In the genomic region with DNA sequence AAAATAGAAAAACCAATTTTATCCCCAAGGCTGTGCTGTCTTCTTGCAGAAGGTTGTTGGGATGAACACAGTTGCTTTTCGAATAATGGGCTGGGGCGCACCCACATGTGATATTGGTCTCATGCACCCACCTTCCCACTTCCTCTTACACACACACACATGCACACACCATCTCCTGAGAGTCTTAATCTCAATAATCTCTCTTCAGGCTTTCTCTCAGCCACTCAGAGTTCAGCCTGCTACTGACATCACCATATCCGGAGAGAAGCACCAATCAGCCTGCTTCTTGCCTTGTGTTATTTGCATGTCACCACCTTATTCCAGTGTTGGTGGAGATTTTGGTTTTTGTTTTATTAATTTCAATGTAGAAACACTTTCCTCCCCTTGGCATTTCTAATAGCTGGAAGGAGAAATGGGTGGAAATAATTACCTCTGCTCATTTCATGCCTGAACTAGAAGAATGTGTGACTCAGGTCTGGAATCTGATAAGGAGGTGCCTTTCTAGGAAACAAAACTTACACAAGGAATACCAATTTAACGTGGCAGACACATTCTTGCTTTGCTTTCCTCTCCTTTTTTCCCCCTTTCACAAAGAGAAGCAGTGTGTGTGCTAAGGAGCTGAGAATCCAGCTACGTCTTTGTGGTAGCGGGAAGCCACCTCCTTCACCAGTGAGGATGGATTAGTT, we compare ENCODE assay signal across 14 cellular contexts.
A peak's percentile ranks its signal among the peaks of the same experiment; 100 is the strongest.
DNase-seq lines count a peak whose midpoint lies in the region; ATAC-seq, FAIRE-seq and TF ChIP-seq lines count a peak whose summit lies in the region.
"Had no signal": no experiment of that assay in that cellular context is flagged by ENCODE, and none has a peak within 500 bp of the region (broad histone marks: within the 10 kb centered on the region; RNA-seq: fewer than 3 reads in every experiment).

No MANE protein-coding gene starts in this region.

- H3K9ac ChIP-seq in K562 (ENCODE audit: insufficient read depth in 1 of 2, low read depth in 2 of 2, low read length in 2 of 2) = no peak overlapping the region

- H3K27ac Mint-ChIP-seq in activated CD8-positive, alpha-beta memory T cell treated with anti-CD3 and anti-CD28 coated beads, Interleukin-2, amount 10 ng/mL, durations not matched to agents 7 days and 5 days = peak overlapping the region; percentile 56

- no peaks in the 10 kb centered on the region for H3K9me1 ChIP-seq in K562 (ENCODE audit: control insufficient read depth, insufficient read depth, low read length)

- in situ Hi-C loops in K562 (cut with MboI) = no loop called here

- no peak overlapping the region for H3K4me3 Mint-ChIP-seq in activated CD8-positive, alpha-beta memory T cell treated with anti-CD3 and anti-CD28 coated beads, Interleukin-2, amount 10 ng/mL, durations not matched to agents 7 days and 5 days

- WGBS in K562 (ENCODE audit: insufficient coverage, low coverage, missing lambda C conversion rate) = 7% methylated on average over 6 of the region's 6 CpGs

- no peaks in the 10 kb centered on the region for H3K36me3 ChIP-seq in K562 (ENCODE audit: control insufficient read depth, insufficient read depth, low read length)
- H3K36me3 ChIP-seq: upper lobe of left lung had no signal

- H3K9me3 ChIP-seq in K562 (replicated peaks; ENCODE audit: control insufficient read depth, insufficient read depth, low read depth, low read length) = no peaks in the 10 kb centered on the region
- H3K9me3 ChIP-seq: upper lobe of left lung had no signal

- no peaks in the 10 kb centered on the region for H4K20me1 ChIP-seq in K562 (replicated peaks; ENCODE audit: control insufficient read depth, insufficient read depth, low read length)

- peak; percentile 53 for ATAC-seq in activated CD8-positive, alpha-beta memory T cell treated with anti-CD3 and anti-CD28 coated beads, Interleukin-2, amount 10 ng/mL, durations not matched to agents 7 days and 5 days
- ATAC-seq in K562 = peak; percentile 61; the same call in 2 of the 3 replicates
- ATAC-seq in HG03108 (IDR thresholded peaks at IDR 0.05; ENCODE audit: unreplicated experiment) = no peak
- ATAC-seq: activated CD4-positive, CD25-positive, alpha-beta regulatory T cell treated with anti-CD3 and anti-CD28 coated beads, Interleukin-2, amount 50 U/mL, for 24 hours had no signal

- H3K9me3 Mint-ChIP-seq in activated CD8-positive, alpha-beta memory T cell treated with anti-CD3 and anti-CD28 coated beads, Interleukin-2, amount 10 ng/mL, durations not matched to agents 7 days and 5 days (ENCODE audit: low read depth) = no peaks in the 10 kb centered on the region

- TF ChIP-seq CTCF in K562 (IDR thresholded peaks at IDR 0.05 in 2 of 3, conservative IDR thresholded peaks at IDR 0.05 in 1 of 3; ENCODE audit: insufficient read depth in 2 of 3, low read depth in 1 of 3, low read length in 3 of 3) (no peak), GM10266 (IDR thresholded peaks at IDR 0.05; ENCODE audit: control insufficient read depth, insufficient read depth, low read depth, missing control alignments) (no peak)

- H3K4me1 Mint-ChIP-seq in activated CD8-positive, alpha-beta memory T cell treated with anti-CD3 and anti-CD28 coated beads, Interleukin-2, amount 10 ng/mL, durations not matched to agents 7 days and 5 days = peaks cover 58% of the 10 kb centered on the region

- no peak for TF ChIP-seq RAD21 in K562 (CRISPR knock-in tag; conservative IDR thresholded peaks at IDR 0.05 in 1 of 2, IDR thresholded peaks at IDR 0.05 in 1 of 2)

- no peak overlapping the region for H3K27ac ChIP-seq in K562 (ENCODE audit: extremely low read depth, low read depth, low read length)
- H3K27ac ChIP-seq: upper lobe of left lung had no signal

- H3K4me2 ChIP-seq in K562 (ENCODE audit: insufficient read depth, low read length) = no peak overlapping the region

- CTCF ChIA-PET in activated CD8-positive, alpha-beta memory T cell treated with anti-CD3 and anti-CD28 coated beads, Interleukin-2, amount 10 ng/mL, durations not matched to agents 7 days and 5 days (lab: Charles Lee) = no interaction called here
- CTCF ChIA-PET in K562 (lab: Yijun Ruan, JAX; ENCODE audit: low intra/inter-chr PET ratio) = no interaction called here

- H3K4me3 ChIP-seq in K562 = no peak overlapping the region
- H3K4me3 ChIP-seq: upper lobe of left lung had no signal

- H3K79me2 ChIP-seq in K562 (ENCODE audit: control insufficient read depth, insufficient read depth, low read length) = no peaks in the 10 kb centered on the region

- POLR2A ChIA-PET in K562 (lab: Yijun Ruan, JAX) = interaction anchor here (0.6 kb wide), 1 partner anchor 367 kb away, joined by 3 read pairs; no protein-coding TSS in a partner anchor

- FAIRE-seq in K562 (lab: Jason Lieb, UNC) = peak; percentile 44

- H3K27me3 ChIP-seq in K562 (ENCODE audit: control insufficient read depth in 2 of 2, insufficient read depth in 2 of 2, low read length in 2 of 2) = no peaks in the 10 kb centered on the region; a peak in 2 of 5 replicates
- H3K27me3 ChIP-seq: upper lobe of left lung had no signal

- no peak overlapping the region for H2AFZ ChIP-seq in K562 (ENCODE audit: low read depth, low read length)

- H3K27me3 Mint-ChIP-seq in activated CD8-positive, alpha-beta memory T cell treated with anti-CD3 and anti-CD28 coated beads, Interleukin-2, amount 10 ng/mL, durations not matched to agents 7 days and 5 days = no peaks in the 10 kb centered on the region

- BruUV-seq in K562 (replicated peaks; lab: Mats Ljungman, UMichigan) = no TSS peak

- peak; percentile 45 for DNase-seq in activated CD8-positive, alpha-beta memory T cell treated with anti-CD3 and anti-CD28 coated beads, Interleukin-2, amount 10 ng/mL, durations not matched to agents 7 days and 5 days
- DNase-seq in activated CD8-positive, alpha-beta memory T cell treated with anti-CD3 and anti-CD28 coated beads, Interleukin-2, amount 50 U/mL, for 48 hours = no peak
- DNase-seq in LHCN-M2 (ENCODE audit: low read depth) (peak; percentile 7), K562 (ENCODE audit: extremely low read depth in 1 of 4, low spot score in 3 of 4) (peak; percentile 5 to 14 (median 12)), non-pigmented ciliary epithelial cell (ENCODE audit: low read depth) (peak; percentile 17), islet precursor cell (no peak), GM10266 (ENCODE audit: extremely low spot score) (no peak)
- DNase-seq: amniotic stem cell; effector CD8-positive, alpha-beta T cell; NCI-H1092; NCI-H524; upper lobe of left lung had no signal

- peaks cover 0 to 13% of the 10 kb centered on the region in 2 experiments; a peak in 2 of 5 replicates for H3K4me1 ChIP-seq in K562 (replicated peaks in 1 of 2; ENCODE audit: control insufficient read depth in 2 of 2, insufficient read depth in 2 of 2, low read length in 2 of 2)
- H3K4me1 ChIP-seq: upper lobe of left lung had no signal

- no peaks in the 10 kb centered on the region for H3K36me3 Mint-ChIP-seq in activated CD8-positive, alpha-beta memory T cell treated with anti-CD3 and anti-CD28 coated beads, Interleukin-2, amount 10 ng/mL, durations not matched to agents 7 days and 5 days

- TF ChIP-seq EP300 in K562 (IDR thresholded peaks at IDR 0.05; ENCODE audit: low read length) = no peak

- no peak for TF ChIP-seq POLR2A in K562 (conservative IDR thresholded peaks at IDR 0.05)

- intact Hi-C loops in K562 (cut with micrococcal nuclease) = no loop called here

TF ChIP-seq in K562, 482 proteins besides CTCF, POLR2A, EP300 and RAD21 (continues in another document):
- TF ChIP-seq ATF1 (CRISPR knock-in tag; IDR thresholded peaks at IDR 0.05) (no peak), ATF1 (tag; IDR thresholded peaks at IDR 0.05) (peak; percentile 41; the same call in 1 of the 2 replicates), TOE1 (IDR thresholded peaks at IDR 0.05; ENCODE audit: borderline replicate concordance) (no peak), TOE1 (CRISPR knock-in tag; IDR thresholded peaks at IDR 0.05; ENCODE audit: borderline replicate concordance, low read depth) (no peak), HNRNPK (IDR thresholded peaks at IDR 0.05; ENCODE audit: low read depth, low read length, poor library complexity, severe bottlenecking) (no peak), RFX5 (IDR thresholded peaks at IDR 0.05; ENCODE audit: low read depth, low read length) (peak; percentile 88), NELFE (IDR thresholded peaks at IDR 0.05; ENCODE audit: insufficient read depth, insufficient read length) (no peak), IFI16 (CRISPR knock-in tag; IDR thresholded peaks at IDR 0.05) (no peak), MYNN (IDR thresholded peaks at IDR 0.05) (no peak), MYNN (CRISPR knock-in tag; IDR thresholded peaks at IDR 0.05) (no peak), MED1 (CRISPR knock-in tag; IDR thresholded peaks at IDR 0.05; ENCODE audit: borderline replicate concordance) (no peak), SREBF1 (IDR thresholded peaks at IDR 0.05; ENCODE audit: borderline replicate concordance, low read depth, low read length) (no peak)
- TF ChIP-seq, protein P1, sequence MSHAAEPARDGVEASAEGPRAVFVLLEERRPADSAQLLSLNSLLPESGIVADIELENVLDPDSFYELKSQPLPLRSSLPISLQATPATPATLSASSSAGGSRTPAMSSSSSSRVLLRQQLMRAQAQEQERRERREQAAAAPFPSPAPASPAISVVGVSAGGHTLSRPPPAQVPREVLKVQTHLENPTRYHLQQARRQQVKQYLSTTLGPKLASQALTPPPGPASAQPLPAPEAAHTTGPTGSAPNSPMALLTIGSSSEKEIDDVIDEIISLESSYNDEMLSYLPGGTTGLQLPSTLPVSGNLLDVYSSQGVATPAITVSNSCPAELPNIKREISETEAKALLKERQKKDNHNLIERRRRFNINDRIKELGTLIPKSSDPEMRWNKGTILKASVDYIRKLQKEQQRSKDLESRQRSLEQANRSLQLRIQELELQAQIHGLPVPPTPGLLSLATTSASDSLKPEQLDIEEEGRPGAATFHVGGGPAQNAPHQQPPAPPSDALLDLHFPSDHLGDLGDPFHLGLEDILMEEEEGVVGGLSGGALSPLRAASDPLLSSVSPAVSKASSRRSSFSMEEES (CRISPR knock-in tag; IDR thresholded peaks at IDR 0.05) = no peak
- TF ChIP-seq, protein P2, sequence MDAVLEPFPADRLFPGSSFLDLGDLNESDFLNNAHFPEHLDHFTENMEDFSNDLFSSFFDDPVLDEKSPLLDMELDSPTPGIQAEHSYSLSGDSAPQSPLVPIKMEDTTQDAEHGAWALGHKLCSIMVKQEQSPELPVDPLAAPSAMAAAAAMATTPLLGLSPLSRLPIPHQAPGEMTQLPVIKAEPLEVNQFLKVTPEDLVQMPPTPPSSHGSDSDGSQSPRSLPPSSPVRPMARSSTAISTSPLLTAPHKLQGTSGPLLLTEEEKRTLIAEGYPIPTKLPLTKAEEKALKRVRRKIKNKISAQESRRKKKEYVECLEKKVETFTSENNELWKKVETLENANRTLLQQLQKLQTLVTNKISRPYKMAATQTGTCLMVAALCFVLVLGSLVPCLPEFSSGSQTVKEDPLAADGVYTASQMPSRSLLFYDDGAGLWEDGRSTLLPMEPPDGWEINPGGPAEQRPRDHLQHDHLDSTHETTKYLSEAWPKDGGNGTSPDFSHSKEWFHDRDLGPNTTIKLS (IDR thresholded peaks at IDR 0.05; ENCODE audit: borderline replicate concordance, low read depth) = no peak

Comparison
In these comparisons a context has a peak if more than half of its experiments do, and no peak if none do; other contexts are left out.
1. DNase-seq: peak in activated CD8-positive, alpha-beta memory T cell treated with anti-CD3 and anti-CD28 coated beads, Interleukin-2, amount 10 ng/mL, durations not matched to agents 7 days and 5 days (single experiment), LHCN-M2 (single experiment), K562 (4 of 4) and non-pigmented ciliary epithelial cell (single experiment); none in activated CD8-positive, alpha-beta memory T cell treated with anti-CD3 and anti-CD28 coated beads, Interleukin-2, amount 50 U/mL, for 48 hours (single experiment), islet precursor cell (single experiment) and GM10266 (single experiment).